ENCODE assay signal across 14 cellular contexts in genomic region chr2:149906871-149907270, GRCh38.
DNase-seq lines count a peak whose midpoint lies in the region; ATAC-seq and TF ChIP-seq lines count a peak whose summit lies in the region.
"Had no signal": no experiment of that assay in that cellular context is flagged by ENCODE, and none has a peak within 500 bp of the region (broad histone marks: within the 10 kb centered on the region; RNA-seq: fewer than 3 reads in every experiment).

No MANE protein-coding gene starts in this region.

- ATAC-seq in sciatic nerve (peak; percentile 59), HG02852 (IDR thresholded peaks at IDR 0.05; ENCODE audit: unreplicated experiment) (no peak)

- no peak overlapping the region for H2AK5ac ChIP-seq in mesendoderm (ENCODE audit: low read length)

- TF ChIP-seq CTCF in sigmoid colon (IDR thresholded peaks at IDR 0.05) (no peak), esophagus muscularis mucosa (IDR thresholded peaks at IDR 0.05) (no peak)

- intact Hi-C loops in sciatic nerve (cut with DNase I): no loop called here
- intact Hi-C loops in sigmoid colon (cut with DNase I): no loop called here
- intact Hi-C loops in esophagus muscularis mucosa (cut with DNase I): no loop called here

- H3K9ac ChIP-seq in mesendoderm (ENCODE audit: low read length): no peak overlapping the region

- H3K4me2 ChIP-seq in mesendoderm (ENCODE audit: low read length): no peak overlapping the region

- H3K4me1 ChIP-seq in mesendoderm (ENCODE audit: control insufficient read depth, low read depth, low read length): no peaks in the 10 kb centered on the region
- H3K4me1 ChIP-seq in neuron (ENCODE audit: insufficient read depth, low read length): peaks cover 10% of the 10 kb centered on the region
- H3K4me1 ChIP-seq in sigmoid colon: peaks cover 0 to 9% (median 6%) of the 10 kb centered on the region in 4 donors
- peaks cover 0 to 10% (median 5%) of the 10 kb centered on the region in 4 donors for H3K4me1 ChIP-seq in esophagus muscularis mucosa

- no peak overlapping the region for H4K8ac ChIP-seq in mesendoderm (ENCODE audit: low read depth, low read length)

- H2BK5ac ChIP-seq in mesendoderm (ENCODE audit: low read length): no peak overlapping the region

- DNase-seq in DMS 273 (lab: John Stamatoyannopoulos, UW; ENCODE audit: unreplicated experiment): peak; percentile 23
- no peak for DNase-seq in DMS 273 treated with DMSO at 0.1 percent for 48 hours (lab: John Stamatoyannopoulos, UW)
- DNase-seq in mesendoderm: no peak
- DNase-seq in sciatic nerve (ENCODE audit: low spot score): no peak
- no peak for DNase-seq in sigmoid colon
- no peak for DNase-seq in esophagus muscularis mucosa (ENCODE audit: extremely low spot score)
- DNase-seq: DMS79, GDM1, GOT3, HCEC 1CT, HFFc6 had no signal

- no peaks in the 10 kb centered on the region for H3K79me2 ChIP-seq in mesendoderm (ENCODE audit: control insufficient read depth, insufficient read depth, low read length)

- WGBS in mesendoderm (ENCODE audit: extremely low coverage, insufficient coverage, low lambda C conversion rate): no CpG with 5 or more reads among the region's 6 CpGs
- 85 to 90% methylated on average over 6 of the region's 6 CpGs for WGBS in sigmoid colon, 2 donors
- 74% methylated on average over 6 of the region's 6 CpGs for WGBS in esophagus muscularis mucosa

- no peaks in the 10 kb centered on the region for H3K79me1 ChIP-seq in mesendoderm (ENCODE audit: low read length)

- H4K5ac ChIP-seq in mesendoderm (ENCODE audit: low read length): no peak overlapping the region

- H3K4ac ChIP-seq in mesendoderm (ENCODE audit: low read depth, low read length): no peak overlapping the region

- peak overlapping the region; percentile 57 for H2BK15ac ChIP-seq in mesendoderm (replicated peaks; ENCODE audit: low read depth)

- H3K23ac ChIP-seq in mesendoderm (ENCODE audit: low read length): no peak overlapping the region

- H3K18ac ChIP-seq in mesendoderm (ENCODE audit: low read length): no peak overlapping the region

- H3K56ac ChIP-seq in mesendoderm (ENCODE audit: low read length): no peak overlapping the region

- H3K27me3 ChIP-seq in mesendoderm (ENCODE audit: insufficient read depth, low read length, poor library complexity): no peaks in the 10 kb centered on the region
- no peaks in the 10 kb centered on the region for H3K27me3 ChIP-seq in neuron (ENCODE audit: insufficient read depth, low read length)
- H3K27me3 ChIP-seq in sigmoid colon: no peaks in the 10 kb centered on the region
- H3K27me3 ChIP-seq in esophagus muscularis mucosa: no peaks in the 10 kb centered on the region

- TF ChIP-seq EP300 in sigmoid colon (IDR thresholded peaks at IDR 0.05): no peak
- no peak for TF ChIP-seq EP300 in esophagus muscularis mucosa (IDR thresholded peaks at IDR 0.05)

- H3K27ac ChIP-seq in mesendoderm (ENCODE audit: low read depth, low read length) (no peak overlapping the region), sigmoid colon (no peak overlapping the region), esophagus muscularis mucosa (replicated peaks in 1 of 4) (no peak overlapping the region)
- H3K27ac ChIP-seq: 22Rv1 had no signal

- no peaks in the 10 kb centered on the region for H3K36me3 ChIP-seq in mesendoderm (ENCODE audit: control insufficient read depth, insufficient read depth, low read length)
- no peaks in the 10 kb centered on the region for H3K36me3 ChIP-seq in neuron (ENCODE audit: insufficient read depth, low read length)
- no peaks in the 10 kb centered on the region for H3K36me3 ChIP-seq in sigmoid colon
- no peaks in the 10 kb centered on the region for H3K36me3 ChIP-seq in esophagus muscularis mucosa

- H2AFZ ChIP-seq in neuron (ENCODE audit: low read depth, low read length): peak overlapping the region; percentile 10

- H3K9me3 ChIP-seq in neuron (ENCODE audit: low read length) (no peaks in the 10 kb centered on the region), sigmoid colon (no peaks in the 10 kb centered on the region), esophagus muscularis mucosa (no peaks in the 10 kb centered on the region)

- no peak overlapping the region for H2BK120ac ChIP-seq in mesendoderm (ENCODE audit: low read depth, low read length)

- TF ChIP-seq POLR2A in sigmoid colon (IDR thresholded peaks at IDR 0.05): no peak
- TF ChIP-seq POLR2A in esophagus muscularis mucosa (IDR thresholded peaks at IDR 0.05; ENCODE audit: low read depth): no peak

- no peak overlapping the region for H3K4me3 ChIP-seq in mesendoderm (ENCODE audit: low read length)
- no peak overlapping the region for H3K4me3 ChIP-seq in neuron (ENCODE audit: low read length)
- no peak overlapping the region for H3K4me3 ChIP-seq in sigmoid colon
- no peak overlapping the region for H3K4me3 ChIP-seq in esophagus muscularis mucosa
